Comparison of ENCODE assay signal across 8 cellular contexts in the genomic region with DNA sequence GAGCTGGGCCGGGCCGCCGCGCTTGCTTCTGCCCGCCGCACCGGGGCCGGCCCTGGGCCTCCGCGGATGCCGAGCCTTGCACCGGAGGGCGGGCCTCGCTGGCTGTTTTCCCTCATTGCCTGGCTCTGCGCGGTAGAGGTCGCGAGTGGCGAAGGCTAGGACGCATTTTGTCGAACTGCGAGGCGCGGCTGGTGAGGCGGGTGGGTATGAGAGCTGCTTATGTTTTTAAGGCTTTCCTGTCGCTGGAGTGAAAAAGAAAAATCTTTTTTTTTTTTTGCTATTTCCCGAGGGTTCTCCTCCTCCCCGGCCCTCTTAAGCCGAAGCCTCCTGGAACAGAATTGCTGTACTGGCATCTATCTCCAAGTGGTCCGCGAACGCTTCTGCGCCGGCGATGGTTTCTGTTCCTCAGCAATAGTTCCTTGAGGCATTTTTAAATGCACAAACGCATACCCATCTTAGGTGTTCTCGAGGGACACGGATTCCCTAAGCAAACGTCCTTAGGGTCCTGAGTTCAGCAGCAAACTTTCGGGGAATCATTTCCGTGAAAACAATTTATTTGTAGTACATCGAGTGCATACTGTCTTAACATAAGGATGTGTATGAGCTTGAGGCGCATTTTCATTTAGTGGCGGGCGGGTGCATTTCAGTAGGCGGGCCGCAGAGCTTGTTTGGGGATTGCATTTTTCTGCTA. TPM values are rescaled to one million over a fixed set of nuclear protein-coding genes. Genes with fewer than 3 reads are reported as not detected.
DNase-seq lines count a peak whose midpoint lies in the region; ATAC-seq and TF ChIP-seq lines count a peak whose summit lies in the region.

No MANE protein-coding gene starts in this region.

- DNase-seq in NCI-H2107 treated with DMSO at 0.1 percent for 48 hours (lab: John Stamatoyannopoulos, UW; ENCODE audit: unreplicated experiment) (peak; percentile 44), colonic mucosa (peak; percentile 73), left lung (peak in 1 of 2 donors; percentile 72)
- DNase-seq in activated CD4-positive, CD25-positive, alpha-beta regulatory T cell treated with anti-CD3 and anti-CD28 coated beads, Interleukin-2, amount 50 U/mL, for 72 hours, result peak; percentile 42
- peak; percentile 68 to 70 for DNase-seq in stimulated activated CD4-positive, alpha-beta T cell treated with anti-CD3 and anti-CD28 coated beads, Interleukin-2, amount 100 ng/mL, for 24 hours

- H3K36me3 ChIP-seq in ACC112 (ENCODE audit: insufficient read depth, low read length) (peaks cover 7% of the 10 kb centered on the region), colonic mucosa (no peaks in the 10 kb centered on the region), left lung (peaks cover 0 to 40% of the 10 kb centered on the region in 2 donors)

- H3K27me3 ChIP-seq in ACC112 (ENCODE audit: insufficient read depth, low read length), result no peaks in the 10 kb centered on the region
- H3K27me3 ChIP-seq in colonic mucosa, result no peaks in the 10 kb centered on the region
- no peaks in the 10 kb centered on the region for H3K27me3 ChIP-seq in left lung

- peaks cover 14% of the 10 kb centered on the region for H3K79me2 ChIP-seq in ACC112 (ENCODE audit: control insufficient read depth, insufficient read depth, low read length, unreplicated experiment)

- H3K27ac ChIP-seq in ACC112 (ENCODE audit: low read depth, low read length) (peak overlapping the region; percentile 36), colonic mucosa (peak overlapping the region; percentile 87), left lung (peak overlapping the region; percentile 92 to 96)

- intact Hi-C loops in colonic mucosa (cut with DNase I) (loop anchor here (5.0 to 10.0 kb wide), 2 partner anchors 235 to 303 kb away; partner anchors contain the start of genes AMN1 and ETFBKMT), left lung (cut with DNase I) (no loop called here)

- peak overlapping the region; percentile 88 for H2AFZ ChIP-seq in ACC112 (ENCODE audit: low read length, unreplicated experiment)

- H3K4me1 ChIP-seq in ACC112 (ENCODE audit: control insufficient read depth, insufficient read depth, low read length, unreplicated experiment), result peaks cover 7% of the 10 kb centered on the region
- H3K4me1 ChIP-seq in colonic mucosa, result peaks cover 8% of the 10 kb centered on the region
- peaks cover 3 to 62% of the 10 kb centered on the region in 2 donors for H3K4me1 ChIP-seq in left lung

- peak overlapping the region; percentile 95 for H3K4me3 ChIP-seq in ACC112 (ENCODE audit: low read depth, low read length)
- H3K4me3 ChIP-seq in colonic mucosa, result peak overlapping the region; percentile 50
- peak overlapping the region; percentile 58 to 66 for H3K4me3 ChIP-seq in left lung

- H3K9me3 ChIP-seq in colonic mucosa (no peaks in the 10 kb centered on the region), left lung (peaks cover 0 to 3% of the 10 kb centered on the region in 2 donors)

- no peak for TF ChIP-seq CTCF in colonic mucosa (IDR thresholded peaks at IDR 0.05)
- no peak for TF ChIP-seq CTCF in left lung (IDR thresholded peaks at IDR 0.05)

- TF ChIP-seq POLR2A in GM18505 (IDR thresholded peaks at IDR 0.05; ENCODE audit: borderline replicate concordance, extremely low read depth, insufficient read depth, insufficient read length), result no peak

- peak overlapping the region; percentile 85 to 89 for H3K9ac ChIP-seq in colonic mucosa (ENCODE audit: low read depth in 2 of 2, low read length in 2 of 2)

- peak; percentile 52 for ATAC-seq in GM18505 (IDR thresholded peaks at IDR 0.05; ENCODE audit: unreplicated experiment)
- ATAC-seq in HG02981 (IDR thresholded peaks at IDR 0.05; ENCODE audit: unreplicated experiment), result peak; percentile 39
- ATAC-seq in left lung, result peak; percentile 64

RNA-seq across cellular contexts. Expression of gene RESF1, which starts 0.6 kb away (rescaled TPM):
- 10 to 100 TPM; 20.8 to 34.2 TPM for total RNA-seq in colonic mucosa
- total RNA-seq in left lung, result 100 to 1,000 TPM in 1 of 2 donors, 10 to 100 TPM in 1; 32.6 to 137 TPM

Comparison
In these comparisons a context has a peak if more than half of its experiments do, and no peak if none do; other contexts are left out.
1. H3K27ac ChIP-seq: peak in every context shown above with its lines; median percentile 94 in left lung; 87 in colonic mucosa; 36 in ACC112.